10 cellular contexts compared by ENCODE assay signal in genomic region chr1:154714638-154715037, GRCh38.
DNase-seq lines count a peak whose midpoint lies in the region; ATAC-seq and TF ChIP-seq lines count a peak whose summit lies in the region.
"Had no signal": no experiment of that assay in that cellular context is flagged by ENCODE, and none has a peak within 500 bp of the region (broad histone marks: within the 10 kb centered on the region; RNA-seq: fewer than 3 reads in every experiment).

No MANE protein-coding gene starts in this region.

- H3K27me3 ChIP-seq in gastroesophageal sphincter: no peaks in the 10 kb centered on the region
- H3K27me3 ChIP-seq in effector memory CD4-positive, alpha-beta T cell (replicated peaks; ENCODE audit: control insufficient read depth, insufficient read depth, low read length, poor library complexity, severe bottlenecking): no peaks in the 10 kb centered on the region

- no peaks in the 10 kb centered on the region for H3K36me3 ChIP-seq in gastroesophageal sphincter
- H3K36me3 ChIP-seq in effector memory CD4-positive, alpha-beta T cell (ENCODE audit: control insufficient read depth, insufficient read depth, low read length): no peaks in the 10 kb centered on the region

- no peak for TF ChIP-seq CTCF in gastroesophageal sphincter (IDR thresholded peaks at IDR 0.05)

- H3K9me3 Mint-ChIP-seq in stimulated activated naive CD8-positive, alpha-beta T cell treated with anti-CD3 and anti-CD28 coated beads, Interleukin-15, amount 100 ng/mL, for 72 hours: no peaks in the 10 kb centered on the region

- ATAC-seq in stimulated activated naive CD8-positive, alpha-beta T cell treated with anti-CD3 and anti-CD28 coated beads, Interleukin-15, amount 100 ng/mL, for 72 hours: peak; percentile 57
- no peak for ATAC-seq in stimulated activated naive CD8-positive, alpha-beta T cell treated with anti-CD3 and anti-CD28 coated beads, Interleukin-15, Interleukin-2, amounts not matched to agents 100 U/mL and 50 U/mL, for 24 hours
- peak; percentile 54 for ATAC-seq in gastroesophageal sphincter

- no peak for TF ChIP-seq POLR2A in gastroesophageal sphincter (IDR thresholded peaks at IDR 0.05)

- H3K27me3 Mint-ChIP-seq in stimulated activated naive CD8-positive, alpha-beta T cell treated with anti-CD3 and anti-CD28 coated beads, Interleukin-15, amount 100 ng/mL, for 72 hours: no peaks in the 10 kb centered on the region

- no peak overlapping the region for H3K27ac ChIP-seq in gastroesophageal sphincter
- H3K27ac ChIP-seq in effector memory CD4-positive, alpha-beta T cell (ENCODE audit: insufficient read depth, low read length, poor library complexity, severe bottlenecking): no peak overlapping the region

- no peak for DNase-seq in stimulated activated naive CD8-positive, alpha-beta T cell treated with anti-CD3 and anti-CD28 coated beads, Interleukin-15, amount 100 ng/mL, for 72 hours
- DNase-seq in stimulated activated naive CD8-positive, alpha-beta T cell treated with anti-CD3 and anti-CD28 coated beads, Interleukin-15, Interleukin-2, amounts not matched to agents 100 U/mL and 50 U/mL, for 24 hours: no peak
- DNase-seq in SK-MEL-5 (ENCODE audit: low read depth, low spot score) (peak; percentile 73), NCI-H2029 treated with DMSO at 0.1 percent for 48 hours (lab: John Stamatoyannopoulos, UW) (no peak)
- DNase-seq in effector memory CD4-positive, alpha-beta T cell: no peak
- no peak for DNase-seq in stimulated activated CD4-positive, alpha-beta T cell treated with anti-CD3 and anti-CD28 coated beads, Interleukin-12 subunit alpha, Interleukin-12 subunit beta, amount 100 ng/mL, for 4 hours
- DNase-seq in stimulated activated naive CD4-positive, alpha-beta T cell treated with Interleukin-2 at 50 U/mL for 16 hours (lab: John Stamatoyannopoulos, UW): no peak
- DNase-seq: activated CD8-positive, alpha-beta memory T cell treated with anti-CD3 and anti-CD28 coated beads, Interleukin-2, amount 50 U/mL, for 48 hours; NCI-H187 treated with DMSO at 0.1 percent for 48 hours had no signal

- H3K4me1 Mint-ChIP-seq in stimulated activated naive CD8-positive, alpha-beta T cell treated with anti-CD3 and anti-CD28 coated beads, Interleukin-15, amount 100 ng/mL, for 72 hours: peaks cover 16% of the 10 kb centered on the region

- in situ Hi-C loops in SK-MEL-5 (cut with HindIII; ENCODE audit: low pct_unique_long_range_greater_than_20kb, low sequenced_read_pairs): no loop called here

- H3K9me3 ChIP-seq in gastroesophageal sphincter: no peaks in the 10 kb centered on the region
- H3K9me3 ChIP-seq in effector memory CD4-positive, alpha-beta T cell (ENCODE audit: control insufficient read depth, low read length): no peaks in the 10 kb centered on the region

- no peak for TF ChIP-seq EP300 in gastroesophageal sphincter (IDR thresholded peaks at IDR 0.05)

- peaks cover 0 to 26% (median 8%) of the 10 kb centered on the region in 3 donors for H3K4me1 ChIP-seq in gastroesophageal sphincter
- no peaks in the 10 kb centered on the region for H3K4me1 ChIP-seq in effector memory CD4-positive, alpha-beta T cell (ENCODE audit: control insufficient read depth, insufficient read depth, low read length, poor library complexity, severe bottlenecking)

- no peak overlapping the region for H3K27ac Mint-ChIP-seq in stimulated activated naive CD8-positive, alpha-beta T cell treated with anti-CD3 and anti-CD28 coated beads, Interleukin-15, amount 100 ng/mL, for 72 hours

- 31 to 100% methylated on average over 1 to 2 of the region's 3 CpGs for WGBS in gastroesophageal sphincter (ENCODE audit: low coverage in 1 of 2), 2 donors

- no peak overlapping the region for H3K4me3 ChIP-seq in gastroesophageal sphincter
- H3K4me3 ChIP-seq in effector memory CD4-positive, alpha-beta T cell (ENCODE audit: insufficient read depth, low read depth, low read length, poor library complexity, severe bottlenecking): no peak overlapping the region

- no peak overlapping the region for H3K4me3 Mint-ChIP-seq in stimulated activated naive CD8-positive, alpha-beta T cell treated with anti-CD3 and anti-CD28 coated beads, Interleukin-15, amount 100 ng/mL, for 72 hours
